12 cellular contexts compared by ENCODE assay signal in genomic region chr3:183490653-183491052, GRCh38.
DNase-seq lines count a peak whose midpoint lies in the region; ATAC-seq, FAIRE-seq and TF ChIP-seq lines count a peak whose summit lies in the region.
"Had no signal": no experiment of that assay in that cellular context is flagged by ENCODE, and none has a peak within 500 bp of the region (broad histone marks: within the 10 kb centered on the region; RNA-seq: fewer than 3 reads in every experiment).

No MANE protein-coding gene starts in this region.

- intact Hi-C loops in activated CD4-positive, alpha-beta memory T cell treated with anti-CD3 and anti-CD28 coated beads for 36 hours (cut with micrococcal nuclease) = no loop called here
- intact Hi-C loops in Right ventricle myocardium superior (cut with DNase I) = no loop called here

- no peak for TF ChIP-seq RAD21 in A549 (conservative IDR thresholded peaks at IDR 0.05 in 1 of 2, IDR thresholded peaks at IDR 0.05 in 1 of 2)

- H4K20me1 ChIP-seq in OCI-LY1 (ENCODE audit: insufficient read depth, low read length) = no peaks in the 10 kb centered on the region

- no peaks in the 10 kb centered on the region for H3K27me3 ChIP-seq in OCI-LY1 (ENCODE audit: insufficient read depth, low read length)

- no peak for TF ChIP-seq POLR2A in A549 (IDR thresholded peaks at IDR 0.05; ENCODE audit: low read length)

- no peaks in the 10 kb centered on the region for H3K9me2 ChIP-seq in OCI-LY1 (ENCODE audit: low read depth, low read length)

- peaks cover 82% of the 10 kb centered on the region for H3K36me3 ChIP-seq in OCI-LY1 (ENCODE audit: insufficient read depth, low read length)

- H3K4me1 ChIP-seq in A549 (peaks cover 12% of the 10 kb centered on the region; the same call in 1 of the 3 replicates), OCI-LY1 (ENCODE audit: insufficient read depth, low read length, severe bottlenecking) (peaks cover 37% of the 10 kb centered on the region)

- ATAC-seq in A549 = no peak
- no peak for ATAC-seq in Right ventricle myocardium superior (ENCODE audit: poor library complexity)
- ATAC-seq: Panc1 had no signal

- CTCF ChIA-PET in A549 (lab: Yijun Ruan, JAX) = no interaction called here
- CTCF ChIA-PET in activated CD4-positive, alpha-beta memory T cell treated with anti-CD3 and anti-CD28 coated beads for 36 hours (lab: Charles Lee) = no interaction called here

- peaks cover 28% of the 10 kb centered on the region for H3K36me3 Mint-ChIP-seq in activated CD4-positive, alpha-beta memory T cell treated with anti-CD3 and anti-CD28 coated beads for 36 hours

- no peak overlapping the region for H2AFZ ChIP-seq in OCI-LY1 (ENCODE audit: low read length)

- WGBS in A549 (ENCODE audit: missing lambda C conversion rate) = 70% methylated on average over 6 of the region's 6 CpGs

- H3K9ac ChIP-seq in OCI-LY1 (ENCODE audit: low read length) = no peak overlapping the region

- H3K9me3 Mint-ChIP-seq in activated CD4-positive, alpha-beta memory T cell treated with anti-CD3 and anti-CD28 coated beads for 36 hours = no peaks in the 10 kb centered on the region
- H3K9me3 Mint-ChIP-seq: neural crest cell had no signal

- peak in 1 of 2 experiments; percentile 56 for DNase-seq in A549 (ENCODE audit: low read depth in 1 of 2, low spot score in 1 of 2)
- peak; percentile 91 for DNase-seq in HT-29 (ENCODE audit: low spot score)
- DNase-seq in iPS DF 4.7 (ENCODE audit: extremely low read depth, low spot score) = peak; percentile 89
- DNase-seq in activated CD4-positive, alpha-beta memory T cell treated with anti-CD3 and anti-CD28 coated beads for 36 hours = no peak
- DNase-seq in frontal cortex (ENCODE audit: low spot score in 2 of 2) = no peak
- DNase-seq in retina = no peak
- DNase-seq in Right ventricle myocardium superior = no peak
- DNase-seq: activated T-cell treated with anti-CD3 and anti-CD28 coated beads, Interleukin-2, amount 50 U/mL, for 1 hour; EL had no signal

- TF ChIP-seq CTCF in A549 (IDR thresholded peaks at IDR 0.05) (no peak), OCI-LY1 (IDR thresholded peaks at IDR 0.05; ENCODE audit: low read length) (no peak)

- H3K4me1 Mint-ChIP-seq in activated CD4-positive, alpha-beta memory T cell treated with anti-CD3 and anti-CD28 coated beads for 36 hours (ENCODE audit: low read depth) = no peaks in the 10 kb centered on the region

- H3K4me3 Mint-ChIP-seq in activated CD4-positive, alpha-beta memory T cell treated with anti-CD3 and anti-CD28 coated beads for 36 hours = no peak overlapping the region
- H3K4me3 Mint-ChIP-seq: neural crest cell had no signal

- no peaks in the 10 kb centered on the region; the same call in 1 of the 2 replicates for H3F3A ChIP-seq in OCI-LY1 (ENCODE audit: insufficient read depth, low read length)

- TF ChIP-seq EP300 in A549 (IDR thresholded peaks at IDR 0.05) = no peak

- H3K4me2 ChIP-seq in A549 (peak overlapping the region; percentile 35), OCI-LY1 (ENCODE audit: low read length) (no peak overlapping the region)

- no peaks in the 10 kb centered on the region for H3K9me3 ChIP-seq in A549
- no peaks in the 10 kb centered on the region for H3K9me3 ChIP-seq in OCI-LY1 (ENCODE audit: low read length)

- no peaks in the 10 kb centered on the region for H3K27me3 Mint-ChIP-seq in activated CD4-positive, alpha-beta memory T cell treated with anti-CD3 and anti-CD28 coated beads for 36 hours

- H3K79me2 ChIP-seq in OCI-LY1 (ENCODE audit: insufficient read depth, low read length) = no peaks in the 10 kb centered on the region

- H3K27ac ChIP-seq in A549 (no peak overlapping the region), OCI-LY1 (ENCODE audit: low read depth, low read length, poor library complexity, severe bottlenecking) (peak overlapping the region; percentile 42)

- FAIRE-seq in A549 (lab: Jason Lieb, UNC) (no peak), frontal cortex (lab: Jason Lieb, UNC) (no peak)

- no peak overlapping the region for H3K4me3 ChIP-seq in A549
- no peak overlapping the region for H3K4me3 ChIP-seq in OCI-LY1 (ENCODE audit: low read depth, low read length, poor library complexity, severe bottlenecking)

- no peak overlapping the region for H3K27ac Mint-ChIP-seq in activated CD4-positive, alpha-beta memory T cell treated with anti-CD3 and anti-CD28 coated beads for 36 hours

- POLR2A ChIA-PET in A549 (lab: Yijun Ruan, JAX) = interaction anchor here (0.9 kb wide), 1 partner anchor 207 kb away, joined by 3 read pairs; the partner anchor contains the start of gene YEATS2
- POLR2A ChIA-PET in activated CD4-positive, alpha-beta memory T cell treated with anti-CD3 and anti-CD28 coated beads for 36 hours (lab: Charles Lee) = no interaction called here

TF ChIP-seq in A549, 52 proteins besides CTCF, POLR2A, EP300 and RAD21:
- TF ChIP-seq JUN (IDR thresholded peaks at IDR 0.05) = no peak
- TF ChIP-seq KDM5A (IDR thresholded peaks at IDR 0.05) = no peak
- no peak for TF ChIP-seq ELK1 (IDR thresholded peaks at IDR 0.05; ENCODE audit: low read depth, low read length)
- TF ChIP-seq RCOR1 (IDR thresholded peaks at IDR 0.05; ENCODE audit: low read depth, low read length) = no peak
- TF ChIP-seq HOXB13 (CRISPR knock-in tag; IDR thresholded peaks at IDR 0.05; ENCODE audit: low read depth) = no peak

Comparison
In these comparisons a context has a peak if more than half of its experiments do, and no peak if none do; other contexts are left out.
1. DNase-seq: peak in HT-29 (single experiment) and iPS DF 4.7 (single experiment); none in activated CD4-positive, alpha-beta memory T cell treated with anti-CD3 and anti-CD28 coated beads for 36 hours (single experiment), frontal cortex (0 of 2), retina (single experiment) and Right ventricle myocardium superior (single experiment).